1 cellular context compared by ENCODE assay signal in genomic region chr3:49939858-49940666, GRCh38.
TF ChIP-seq lines count a peak whose summit lies in the region.

Gene RBM6 (plus strand): TSS chr3:49940150. CDS start chr3:49962642, 22,492 bp downstream.

TF ChIP-seq in K562, 482 proteins besides CTCF, POLR2A, EP300 and RAD21 (continued from another document):
- no peak for TF ChIP-seq THRB (CRISPR knock-in tag; conservative IDR thresholded peaks at IDR 0.05)
- no peak for TF ChIP-seq ARID1B (IDR thresholded peaks at IDR 0.05)
- no peak for TF ChIP-seq ZNF280B (CRISPR knock-in tag; IDR thresholded peaks at IDR 0.05)
- TF ChIP-seq KLF13 (tag; IDR thresholded peaks at IDR 0.05; ENCODE audit: borderline replicate concordance, low read depth), result 0 out of 2 replicates have a peak, but pooled peaks have one; percentile 20
- 0 out of 4 replicates have a peak, but pooled peaks have one; percentile 52 to 64 for TF ChIP-seq UBTF (IDR thresholded peaks at IDR 0.05; ENCODE audit: borderline replicate concordance in 1 of 2, low read depth in 2 of 2, low read length in 2 of 2)
- peak; percentile 91 for TF ChIP-seq ZBTB40 (IDR thresholded peaks at IDR 0.05)
- TF ChIP-seq ZBTB40 (CRISPR knock-in tag; IDR thresholded peaks at IDR 0.05), result no peak
- TF ChIP-seq HDAC8 (tag; IDR thresholded peaks at IDR 0.05), result 0 out of 2 replicates have a peak, but pooled peaks have one; percentile 46
- TF ChIP-seq NCOA4 (IDR thresholded peaks at IDR 0.05; ENCODE audit: partially characterized antibody), result no peak
- TF ChIP-seq ZNF24 (IDR thresholded peaks at IDR 0.05), result no peak
- TF ChIP-seq CLOCK (CRISPR knock-in tag; IDR thresholded peaks at IDR 0.05; ENCODE audit: borderline replicate concordance), result no peak
- TF ChIP-seq SP2 (IDR thresholded peaks at IDR 0.05; ENCODE audit: extremely low read depth, low read depth, low read length, poor library complexity, severe bottlenecking), result no peak
- no peak for TF ChIP-seq RNF219 (CRISPR knock-in tag; IDR thresholded peaks at IDR 0.05)
- TF ChIP-seq TCF7 (IDR thresholded peaks at IDR 0.05; ENCODE audit: borderline replicate concordance), result no peak
- TF ChIP-seq NFIX (CRISPR knock-in tag; IDR thresholded peaks at IDR 0.05; ENCODE audit: low read depth), result no peak
- peak in 1 of 2 experiments; percentile 58; a peak in 3 of 4 replicates for TF ChIP-seq MAZ (CRISPR knock-in tag; conservative IDR thresholded peaks at IDR 0.05 in 1 of 2, IDR thresholded peaks at IDR 0.05 in 1 of 2)
- no peak for TF ChIP-seq NR3C1 (CRISPR knock-in tag; IDR thresholded peaks at IDR 0.05)
- TF ChIP-seq PCBP1 (IDR thresholded peaks at IDR 0.05; ENCODE audit: low read depth, low read length, poor library complexity, severe bottlenecking), result no peak
- TF ChIP-seq ZKSCAN8 (CRISPR knock-in tag; IDR thresholded peaks at IDR 0.05), result no peak
- TF ChIP-seq ZNF212 (CRISPR knock-in tag; IDR thresholded peaks at IDR 0.05), result no peak
- TF ChIP-seq ZNF696 (CRISPR knock-in tag; conservative IDR thresholded peaks at IDR 0.05), result no peak
- peak; percentile 72 for TF ChIP-seq KDM5B (IDR thresholded peaks at IDR 0.05; ENCODE audit: insufficient replicate concordance, low read depth, low read length)
- TF ChIP-seq ELK1 (CRISPR knock-in tag; IDR thresholded peaks at IDR 0.05), result no peak
- TF ChIP-seq ZBTB34 (CRISPR knock-in tag; IDR thresholded peaks at IDR 0.05), result no peak
- TF ChIP-seq ZNF143 (CRISPR knock-in tag; IDR thresholded peaks at IDR 0.05), result peak; percentile 92
- no peak for TF ChIP-seq CGGBP1 (CRISPR knock-in tag; IDR thresholded peaks at IDR 0.05)
- TF ChIP-seq IRF9 (tag; IDR thresholded peaks at IDR 0.05), result no peak
- no peak for TF ChIP-seq ETS2 (tag; IDR thresholded peaks at IDR 0.05; ENCODE audit: borderline replicate concordance, poor library complexity, severe bottlenecking)
- TF ChIP-seq PHB2 (IDR thresholded peaks at IDR 0.05; ENCODE audit: low read depth), result no peak
- TF ChIP-seq BRD4 (IDR thresholded peaks at IDR 0.05), result no peak
- TF ChIP-seq FOXA1 (IDR thresholded peaks at IDR 0.05; ENCODE audit: borderline replicate concordance), result no peak
- no peak for TF ChIP-seq PYGO2 (tag; IDR thresholded peaks at IDR 0.05)
- peak; percentile 76; the same call in 1 of the 2 replicates for TF ChIP-seq MXI1 (IDR thresholded peaks at IDR 0.05; ENCODE audit: low read depth, low read length)
